ENCODE assay signal across 16 cellular contexts in genomic region chrX:38699603-38700110, GRCh38.
"Had no signal": no experiment of that assay in that cellular context is flagged by ENCODE, and none has a peak within 500 bp of the region (broad histone marks: within the 10 kb centered on the region; RNA-seq: fewer than 3 reads in every experiment).

No MANE protein-coding gene starts in this region.

- H3K9me3 Mint-ChIP-seq: activated T-helper 17 cell treated with anti-CD3 and anti-CD28 coated beads, Interleukin-2, amount 50 U/mL, for 72 hours; dendritic cell treated with granulocyte-macrophage colony-stimulating factor and Interleukin-4, amounts not matched to agents 40 ng/mL and 50 ng/mL, for 4 days; natural killer cell; stimulated activated naive CD8-positive, alpha-beta T cell treated with anti-CD3 and anti-CD28 coated beads, Interleukin-15, Interleukin-2, amounts not matched to agents 100 ng/mL and 50 ng/mL, for 24 hours had no signal

- H3K4me3 ChIP-seq: ascending aorta, left ventricle myocardium inferior, mucosa of descending colon, suprapubic skin had no signal

- H3K27me3 ChIP-seq: ascending aorta, neutrophil, suprapubic skin had no signal

- H3K9me3 ChIP-seq: ascending aorta, left ventricle myocardium inferior, mucosa of descending colon, neutrophil, suprapubic skin had no signal

- H3K36me3 Mint-ChIP-seq: natural killer cell had no signal

- H3K27ac ChIP-seq: ascending aorta, left ventricle myocardium inferior, neutrophil, suprapubic skin had no signal

- H3K4me1 Mint-ChIP-seq: activated T-helper 17 cell treated with anti-CD3 and anti-CD28 coated beads, Interleukin-2, amount 50 U/mL, for 72 hours; natural killer cell had no signal

- H3K4me3 Mint-ChIP-seq: activated T-helper 17 cell treated with anti-CD3 and anti-CD28 coated beads, Interleukin-2, amount 50 U/mL, for 72 hours; dendritic cell treated with granulocyte-macrophage colony-stimulating factor and Interleukin-4, amounts not matched to agents 40 ng/mL and 50 ng/mL, for 4 days; natural killer cell; stimulated activated naive CD8-positive, alpha-beta T cell treated with anti-CD3 and anti-CD28 coated beads, Interleukin-15, Interleukin-2, amounts not matched to agents 100 ng/mL and 50 ng/mL, for 24 hours had no signal

- ATAC-seq: activated T-helper 17 cell treated with anti-CD3 and anti-CD28 coated beads, Interleukin-2, amount 50 U/mL, for 72 hours; mucosa of descending colon; natural killer cell; right cardiac atrium had no signal

- H3K27ac Mint-ChIP-seq: activated T-helper 17 cell treated with anti-CD3 and anti-CD28 coated beads, Interleukin-2, amount 50 U/mL, for 72 hours; dendritic cell treated with granulocyte-macrophage colony-stimulating factor and Interleukin-4, amounts not matched to agents 40 ng/mL and 50 ng/mL, for 4 days; natural killer cell; stimulated activated naive CD8-positive, alpha-beta T cell treated with anti-CD3 and anti-CD28 coated beads, Interleukin-15, Interleukin-2, amounts not matched to agents 100 ng/mL and 50 ng/mL, for 24 hours had no signal

- H3K27me3 Mint-ChIP-seq: activated T-helper 17 cell treated with anti-CD3 and anti-CD28 coated beads, Interleukin-2, amount 50 U/mL, for 72 hours; dendritic cell treated with granulocyte-macrophage colony-stimulating factor and Interleukin-4, amounts not matched to agents 40 ng/mL and 50 ng/mL, for 4 days; stimulated activated naive CD8-positive, alpha-beta T cell treated with anti-CD3 and anti-CD28 coated beads, Interleukin-15, Interleukin-2, amounts not matched to agents 100 ng/mL and 50 ng/mL, for 24 hours had no signal

- H3K4me1 ChIP-seq: ascending aorta, left ventricle myocardium inferior, suprapubic skin had no signal

- H3K36me3 ChIP-seq: ascending aorta, left ventricle myocardium inferior, neutrophil, suprapubic skin had no signal

- DNase-seq: activated CD4-positive, alpha-beta T cell treated with anti-CD3 and anti-CD28 coated beads, Interleukin-2, amount 50 U/mL, for 4 hours; activated CD4-positive, CD25-positive, alpha-beta regulatory T cell treated with anti-CD3 and anti-CD28 coated beads, Interleukin-2, amount 50 U/mL, for 72 hours; activated naive CD4-positive, alpha-beta T cell treated with Interleukin-2 at 50 U/mL for 16 hours; effector memory CD4-positive, alpha-beta T cell; left ventricle myocardium inferior; mucosa of descending colon; natural killer cell; T1000; trophoblast cell had no signal
